Comparison of ENCODE assay signal across 1 cellular context in the genomic region with DNA sequence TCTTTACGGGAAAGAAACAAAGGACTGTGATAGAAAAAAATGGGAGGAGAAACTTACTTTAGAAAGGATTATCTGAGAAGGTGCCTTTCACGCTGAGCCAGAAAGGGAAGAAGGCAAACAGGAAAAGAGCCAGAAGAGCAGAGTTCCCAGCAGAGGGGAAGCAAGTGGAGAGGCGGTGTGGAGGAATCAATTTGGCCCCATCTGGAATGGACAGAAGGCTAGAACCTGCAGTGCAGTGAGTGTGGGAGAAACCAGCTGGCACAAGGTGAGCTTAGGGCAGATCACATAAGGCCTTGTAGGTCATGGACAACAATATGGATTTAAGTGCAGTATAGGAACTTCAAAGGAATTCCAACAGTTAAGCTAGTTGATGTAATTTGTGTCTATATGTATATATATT.
TF ChIP-seq lines count a peak whose summit lies in the region.

No MANE protein-coding gene starts in this region.

TF ChIP-seq in GM12878, 131 proteins besides CTCF, POLR2A, EP300 and RAD21:
- TF ChIP-seq MYC (IDR thresholded peaks at IDR 0.05; ENCODE audit: insufficient read depth, insufficient read length, insufficient replicate concordance, low read length, severe bottlenecking): no peak
- TF ChIP-seq, protein P1, sequence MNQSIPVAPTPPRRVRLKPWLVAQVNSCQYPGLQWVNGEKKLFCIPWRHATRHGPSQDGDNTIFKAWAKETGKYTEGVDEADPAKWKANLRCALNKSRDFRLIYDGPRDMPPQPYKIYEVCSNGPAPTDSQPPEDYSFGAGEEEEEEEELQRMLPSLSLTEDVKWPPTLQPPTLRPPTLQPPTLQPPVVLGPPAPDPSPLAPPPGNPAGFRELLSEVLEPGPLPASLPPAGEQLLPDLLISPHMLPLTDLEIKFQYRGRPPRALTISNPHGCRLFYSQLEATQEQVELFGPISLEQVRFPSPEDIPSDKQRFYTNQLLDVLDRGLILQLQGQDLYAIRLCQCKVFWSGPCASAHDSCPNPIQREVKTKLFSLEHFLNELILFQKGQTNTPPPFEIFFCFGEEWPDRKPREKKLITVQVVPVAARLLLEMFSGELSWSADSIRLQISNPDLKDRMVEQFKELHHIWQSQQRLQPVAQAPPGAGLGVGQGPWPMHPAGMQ (IDR thresholded peaks at IDR 0.05; ENCODE audit: borderline replicate concordance): no peak
- no peak for TF ChIP-seq CHD4 (IDR thresholded peaks at IDR 0.05)
- no peak for TF ChIP-seq EED (IDR thresholded peaks at IDR 0.05; ENCODE audit: low read depth)
- no peak for TF ChIP-seq POLR2AphosphoS5 (IDR thresholded peaks at IDR 0.05; ENCODE audit: low read length)
- TF ChIP-seq SREBF1 (IDR thresholded peaks at IDR 0.05; ENCODE audit: low read length): no peak
- TF ChIP-seq ZNF207 (IDR thresholded peaks at IDR 0.05; ENCODE audit: borderline replicate concordance): no peak
- no peak for TF ChIP-seq HDAC6 (IDR thresholded peaks at IDR 0.05; ENCODE audit: unreplicated experiment)
- TF ChIP-seq DPF2 (IDR thresholded peaks at IDR 0.05): no peak
- no peak for TF ChIP-seq RFX5 (IDR thresholded peaks at IDR 0.05; ENCODE audit: low read depth, low read length)
- no peak for TF ChIP-seq POU2F2 (IDR thresholded peaks at IDR 0.05; ENCODE audit: borderline replicate concordance, low read depth, low read length)
